Comparison of ENCODE assay signal across 31 cellular contexts in genomic region chr2:71395471-71395870, GRCh38.
"Had no signal": no experiment of that assay in that cellular context is flagged by ENCODE, and none has a peak within 500 bp of the region (broad histone marks: within the 10 kb centered on the region; RNA-seq: fewer than 3 reads in every experiment).

No MANE protein-coding gene starts in this region.

- H3K9ac ChIP-seq: neural progenitor cell, parathyroid adenoma had no signal

- ATAC-seq: natural killer cell; psoas muscle; right cardiac atrium; sciatic nerve; stimulated activated memory B cell treated with anti-CD40 and anti-IgM and Interleukin-4, amounts not matched to agents 10 μg/mL and 1 μg/mL and 100 μg/mL, for 72 hours; stimulated activated naive CD8-positive, alpha-beta T cell treated with anti-CD3 and anti-CD28 coated beads, Interleukin-15, amount 100 ng/mL, for 72 hours; stimulated activated naive CD8-positive, alpha-beta T cell treated with anti-CD3 and anti-CD28 coated beads, Interleukin-15, Interleukin-2, amounts not matched to agents 100 U/mL and 50 U/mL, for 24 hours; upper lobe of right lung had no signal

- H3K4me2 ChIP-seq: neural progenitor cell, smooth muscle cell had no signal

- H3K9me3 Mint-ChIP-seq: natural killer cell; nephron; neural progenitor cell; stimulated activated memory B cell treated with anti-CD40 and anti-IgM and Interleukin-4, amounts not matched to agents 10 μg/mL and 1 μg/mL and 100 μg/mL, for 72 hours; stimulated activated naive CD8-positive, alpha-beta T cell treated with anti-CD3 and anti-CD28 coated beads, Interleukin-15, amount 100 ng/mL, for 72 hours; type B pancreatic cell had no signal

- H3K4me3 ChIP-seq: neural progenitor cell, ovary, psoas muscle, skin epidermis, smooth muscle cell, spleen, suprapubic skin, testis, tibial artery, transverse colon, upper lobe of right lung, uterus had no signal

- H3K27ac ChIP-seq: neural progenitor cell, ovary, parathyroid adenoma, psoas muscle, skin epidermis, spleen, suprapubic skin, testis, tibial artery, transverse colon, upper lobe of right lung, uterus had no signal

- H3K4me1 Mint-ChIP-seq: natural killer cell; nephron; neural progenitor cell; stimulated activated memory B cell treated with anti-CD40 and anti-IgM and Interleukin-4, amounts not matched to agents 10 μg/mL and 1 μg/mL and 100 μg/mL, for 72 hours had no signal

- H3K9me3 ChIP-seq: ovary, psoas muscle, spleen, suprapubic skin, testis, tibial artery, transverse colon, upper lobe of right lung, uterus had no signal

- H2AFZ ChIP-seq: neural progenitor cell, parathyroid adenoma had no signal

- H3K79me2 ChIP-seq: parathyroid adenoma had no signal

- H3K27me3 ChIP-seq: neural progenitor cell, ovary, spleen, suprapubic skin, testis, tibial artery, transverse colon, upper lobe of right lung, uterus had no signal

- H3K27me3 Mint-ChIP-seq: progenitor cell of endocrine pancreas; stimulated activated memory B cell treated with anti-CD40 and anti-IgM and Interleukin-4, amounts not matched to agents 10 μg/mL and 1 μg/mL and 100 μg/mL, for 72 hours; stimulated activated naive CD8-positive, alpha-beta T cell treated with anti-CD3 and anti-CD28 coated beads, Interleukin-15, amount 100 ng/mL, for 72 hours; type B pancreatic cell had no signal

- H3K36me3 ChIP-seq: ovary, uterus had no signal

- H3K27ac Mint-ChIP-seq: natural killer cell; nephron; neural progenitor cell; progenitor cell of endocrine pancreas; stimulated activated memory B cell treated with anti-CD40 and anti-IgM and Interleukin-4, amounts not matched to agents 10 μg/mL and 1 μg/mL and 100 μg/mL, for 72 hours; type B pancreatic cell had no signal

- DNase-seq: natural killer cell; occipital lobe; ovary; posterior cingulate gyrus; psoas muscle; right cardiac atrium; spleen; stimulated activated CD4-positive, alpha-beta T cell treated with anti-CD3 and anti-CD28 coated beads, Interleukin-12 subunit alpha, Interleukin-12 subunit beta, amount 100 ng/mL, for 4 hours; stimulated activated CD4-positive, alpha-beta T cell treated with anti-CD3 and anti-CD28 coated beads, Interleukin-1b, Interleukin-23, amount 100 ng/mL, for 48 hours; stimulated activated CD4-positive, alpha-beta T cell treated with anti-CD3 and anti-CD28 coated beads, Interleukin-4, amount 100 ng/mL, for 1 hour; stimulated activated CD4-positive, alpha-beta T cell treated with anti-CD3 and anti-CD28 coated beads, Interleukin-4, amount 100 ng/mL, for 4 hours; stimulated activated CD8-positive, alpha-beta memory T cell treated with anti-CD3 and anti-CD28 coated beads, Interleukin-4, amount 100 ng/mL, for 48 hours; stimulated activated naive CD4-positive, alpha-beta T cell; stimulated activated naive CD8-positive, alpha-beta T cell treated with anti-CD3 and anti-CD28 coated beads, Interleukin-15, amount 100 ng/mL, for 72 hours; stimulated activated naive CD8-positive, alpha-beta T cell treated with anti-CD3 and anti-CD28 coated beads, Interleukin-15, Interleukin-2, amounts not matched to agents 100 U/mL and 50 U/mL, for 24 hours; substantia nigra; testis; tibial artery; transverse colon; upper lobe of right lung; uterus had no signal

- H3K4me1 ChIP-seq: neural progenitor cell, parathyroid adenoma, psoas muscle, spleen, suprapubic skin, testis, tibial artery, transverse colon, upper lobe of right lung, uterus had no signal

- H3K4me3 Mint-ChIP-seq: natural killer cell; nephron; neural progenitor cell; stimulated activated memory B cell treated with anti-CD40 and anti-IgM and Interleukin-4, amounts not matched to agents 10 μg/mL and 1 μg/mL and 100 μg/mL, for 72 hours; stimulated activated naive CD8-positive, alpha-beta T cell treated with anti-CD3 and anti-CD28 coated beads, Interleukin-15, amount 100 ng/mL, for 72 hours; type B pancreatic cell had no signal
